Comparison of ENCODE assay signal across 31 cellular contexts in genomic region chr6:19616022-19616421, GRCh38.
"Had no signal": no experiment of that assay in that cellular context is flagged by ENCODE, and none has a peak within 500 bp of the region (broad histone marks: within the 10 kb centered on the region; RNA-seq: fewer than 3 reads in every experiment).

No MANE protein-coding gene starts in this region.

- H3K4me1 Mint-ChIP-seq: activated CD4-positive, alpha-beta memory T cell treated with anti-CD3 and anti-CD28 coated beads, Interleukin-2, amount 10 ng/mL, durations not matched to agents 7 days and 5 days; activated CD4-positive, alpha-beta T cell treated with anti-CD3 and anti-CD28 coated beads, Interleukin-2, amount 10 ng/mL, durations not matched to agents 7 days and 5 days; activated naive CD4-positive, alpha-beta T cell treated with anti-CD3 and anti-CD28 coated beads, Interleukin-2, amount 10 ng/mL, durations not matched to agents 7 days and 5 days; activated naive CD8-positive, alpha-beta T cell treated with anti-CD3 and anti-CD28 coated beads, Interleukin-2, amount 10 ng/mL, durations not matched to agents 7 days and 5 days; brain had no signal

- DNase-seq: activated CD4-positive, alpha-beta memory T cell treated with anti-CD3 and anti-CD28 coated beads, Interleukin-2, amount 10 ng/mL, durations not matched to agents 7 days and 5 days; activated CD4-positive, alpha-beta T cell treated with anti-CD3 and anti-CD28 coated beads for 1 hour; activated CD4-positive, alpha-beta T cell treated with anti-CD3 and anti-CD28 coated beads for 4 hours; activated CD4-positive, alpha-beta T cell treated with anti-CD3 and anti-CD28 coated beads, Interleukin-2, amount 10 ng/mL, durations not matched to agents 7 days and 5 days; activated CD4-positive, alpha-beta T cell treated with anti-CD3 and anti-CD28 coated beads, Interleukin-2, amount 50 U/mL, for 4 hours; activated CD8-positive, alpha-beta memory T cell treated with anti-CD3 and anti-CD28 coated beads, Interleukin-2, amount 50 U/mL, for 48 hours; activated gamma-delta T cell; activated naive CD4-positive, alpha-beta T cell; activated naive CD4-positive, alpha-beta T cell treated with anti-CD3 and anti-CD28 coated beads, Interleukin-2, amount 10 ng/mL, durations not matched to agents 7 days and 5 days; activated naive CD8-positive, alpha-beta T cell treated with anti-CD3 and anti-CD28 coated beads, Interleukin-2, amount 10 ng/mL, durations not matched to agents 7 days and 5 days; activated T-cell treated with anti-CD3 and anti-CD28 coated beads for 4 hours; activated T-cell treated with anti-CD3 and anti-CD28 coated beads, Interleukin-2, amount 50 U/mL, for 24 hours; activated T-cell treated with anti-CD3 and anti-CD28 coated beads, Interleukin-2, amount 50 U/mL, for 72 hours; central memory CD4-positive, alpha-beta T cell; cerebellar nuclear complex; colonic mucosa; effector CD8-positive, alpha-beta T cell; esophagus squamous epithelium; foreskin melanocyte; head of caudate nucleus; T-helper 2 cell had no signal

- H3K4me3 Mint-ChIP-seq: activated CD4-positive, alpha-beta memory T cell treated with anti-CD3 and anti-CD28 coated beads, Interleukin-2, amount 10 ng/mL, durations not matched to agents 7 days and 5 days; activated CD4-positive, alpha-beta T cell treated with anti-CD3 and anti-CD28 coated beads, Interleukin-2, amount 10 ng/mL, durations not matched to agents 7 days and 5 days; activated naive CD4-positive, alpha-beta T cell treated with anti-CD3 and anti-CD28 coated beads, Interleukin-2, amount 10 ng/mL, durations not matched to agents 7 days and 5 days; activated naive CD8-positive, alpha-beta T cell treated with anti-CD3 and anti-CD28 coated beads, Interleukin-2, amount 10 ng/mL, durations not matched to agents 7 days and 5 days; activated T-cell treated with anti-CD3 and anti-CD28 coated beads, Interleukin-2, amount 50 U/mL, for 24 hours; activated T-cell treated with anti-CD3 and anti-CD28 coated beads, Interleukin-2, amount 50 U/mL, for 72 hours; brain; WTC11 had no signal

- H3K27ac ChIP-seq: ascending aorta, breast epithelium, cardiac muscle cell, colonic mucosa, epithelial cell of prostate, esophagus squamous epithelium, VCaP had no signal

- H3K27ac Mint-ChIP-seq: activated CD4-positive, alpha-beta memory T cell treated with anti-CD3 and anti-CD28 coated beads, Interleukin-2, amount 10 ng/mL, durations not matched to agents 7 days and 5 days; activated CD4-positive, alpha-beta T cell treated with anti-CD3 and anti-CD28 coated beads, Interleukin-2, amount 10 ng/mL, durations not matched to agents 7 days and 5 days; activated naive CD4-positive, alpha-beta T cell treated with anti-CD3 and anti-CD28 coated beads, Interleukin-2, amount 10 ng/mL, durations not matched to agents 7 days and 5 days; activated naive CD4-positive, alpha-beta T cell treated with anti-CD3 and anti-CD28 coated beads, Interleukin-2, amount 50 U/mL, for 72 hours; activated naive CD8-positive, alpha-beta T cell treated with anti-CD3 and anti-CD28 coated beads, Interleukin-2, amount 10 ng/mL, durations not matched to agents 7 days and 5 days; activated T-cell treated with anti-CD3 and anti-CD28 coated beads, Interleukin-2, amount 50 U/mL, for 24 hours; activated T-cell treated with anti-CD3 and anti-CD28 coated beads, Interleukin-2, amount 50 U/mL, for 72 hours; brain; WTC11 had no signal

- H3K9me3 ChIP-seq: colonic mucosa had no signal

- H3K27me3 ChIP-seq: ascending aorta, breast epithelium, cardiac muscle cell, colonic mucosa, esophagus squamous epithelium had no signal

- FAIRE-seq: endometrium, endothelial cell of umbilical vein had no signal

- H3K4me1 ChIP-seq: ascending aorta, breast epithelium, colonic mucosa, esophagus squamous epithelium had no signal

- H3K36me3 Mint-ChIP-seq: activated naive CD4-positive, alpha-beta T cell treated with anti-CD3 and anti-CD28 coated beads, Interleukin-2, amount 10 ng/mL, durations not matched to agents 7 days and 5 days; activated naive CD8-positive, alpha-beta T cell treated with anti-CD3 and anti-CD28 coated beads, Interleukin-2, amount 10 ng/mL, durations not matched to agents 7 days and 5 days had no signal

- H3K27me3 Mint-ChIP-seq: activated CD4-positive, alpha-beta memory T cell treated with anti-CD3 and anti-CD28 coated beads, Interleukin-2, amount 10 ng/mL, durations not matched to agents 7 days and 5 days; activated CD4-positive, alpha-beta T cell treated with anti-CD3 and anti-CD28 coated beads, Interleukin-2, amount 10 ng/mL, durations not matched to agents 7 days and 5 days; activated naive CD4-positive, alpha-beta T cell treated with anti-CD3 and anti-CD28 coated beads, Interleukin-2, amount 10 ng/mL, durations not matched to agents 7 days and 5 days; activated naive CD8-positive, alpha-beta T cell treated with anti-CD3 and anti-CD28 coated beads, Interleukin-2, amount 10 ng/mL, durations not matched to agents 7 days and 5 days; activated T-cell treated with anti-CD3 and anti-CD28 coated beads, Interleukin-2, amount 50 U/mL, for 24 hours had no signal

- H3K36me3 ChIP-seq: ascending aorta, breast epithelium, cardiac muscle cell, colonic mucosa, esophagus squamous epithelium had no signal

- H3K4me3 ChIP-seq: ascending aorta, breast epithelium, cardiac muscle cell, colonic mucosa, esophagus squamous epithelium had no signal
